ENCODE assay signal across 37 cellular contexts in the genomic region with DNA sequence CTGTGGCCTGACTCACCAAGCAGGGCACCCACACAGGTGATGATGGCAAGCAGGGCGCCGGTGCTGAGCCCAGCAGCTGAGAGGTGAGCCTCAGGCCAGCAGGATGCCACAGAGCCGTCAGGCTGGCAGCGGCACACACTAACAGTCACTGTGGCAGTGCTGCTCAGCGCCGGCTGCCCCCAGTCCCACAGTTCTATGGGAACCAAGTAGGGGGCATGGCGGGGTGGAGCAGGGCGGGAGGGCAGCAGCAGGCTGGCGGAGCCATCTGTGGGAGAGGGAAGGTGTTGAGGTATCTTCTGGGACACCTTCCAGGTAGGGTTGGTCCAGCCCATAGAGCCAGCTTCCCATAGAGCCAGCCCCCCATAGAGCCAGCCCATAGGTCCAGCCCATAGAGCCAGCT. TPM values are rescaled to one million over a fixed set of nuclear protein-coding genes. Genes with fewer than 3 reads are reported as not detected.
"Had no signal": no experiment of that assay in that cellular context is flagged by ENCODE, and none has a peak within 500 bp of the region (broad histone marks: within the 10 kb centered on the region; RNA-seq: fewer than 3 reads in every experiment).

No MANE protein-coding gene starts in this region.

- H3K4me3 ChIP-seq: adrenal gland, body of pancreas, breast epithelium had no signal

- FAIRE-seq: astrocyte, TTC549 had no signal

- H3K36me3 ChIP-seq: adrenal gland, brain microvascular endothelial cell, breast epithelium had no signal

- H3K4me1 ChIP-seq: adrenal gland, breast epithelium had no signal

- DNase-seq: activated B cell treated with CpG ODN at 0.5 μM for 24 hours; activated CD4-positive, alpha-beta memory T cell treated with anti-CD3 and anti-CD28 coated beads for 36 hours; activated CD4-positive, alpha-beta T cell treated with anti-CD3 and anti-CD28 coated beads for 4 hours; activated CD4-positive, alpha-beta T cell treated with anti-CD3 and anti-CD28 coated beads, Interleukin-2, amount 10 ng/mL, durations not matched to agents 24 days and 14 days; activated CD4-positive, alpha-beta T cell treated with anti-CD3 and anti-CD28 coated beads, Interleukin-2, amount 50 U/mL, for 1 hour; activated CD4-positive, alpha-beta T cell treated with anti-CD3 and anti-CD28 coated beads, Interleukin-2, amount 50 U/mL, for 4 hours; activated CD4-positive, CD25-positive, alpha-beta regulatory T cell treated with anti-CD3 and anti-CD28 coated beads, Interleukin-2, amount 50 U/mL, for 72 hours; activated CD8-positive, alpha-beta memory T cell treated with anti-CD3 and anti-CD28 coated beads, Interleukin-2, amount 50 U/mL, for 4 hours; activated CD8-positive, alpha-beta T cell treated with anti-CD3 and anti-CD28 coated beads for 36 hours; activated effector memory CD4-positive, alpha-beta T cell treated with anti-CD3 and anti-CD28 coated beads, Interleukin-2, amount 50 U/mL, for 16 hours; activated gamma-delta T cell treated with Interleukin-2 at 50 U/mL for 16 hours; activated naive CD4-positive, alpha-beta T cell; activated naive CD4-positive, alpha-beta T cell treated with anti-CD3 and anti-CD28 coated beads for 36 hours; activated naive CD4-positive, alpha-beta T cell treated with anti-CD3 and anti-CD28 coated beads, Interleukin-2, amount 50 U/mL, for 16 hours; activated naive CD8-positive, alpha-beta T cell treated with anti-CD3 and anti-CD28 coated beads for 36 hours; activated T-cell treated with anti-CD3 and anti-CD28 coated beads for 4 hours; activated T-cell treated with anti-CD3 and anti-CD28 coated beads, Interleukin-2, amount 50 U/mL, for 1 hour; activated T-cell treated with anti-CD3 and anti-CD28 coated beads, Interleukin-2, amount 50 U/mL, for 4 hours; activated T-cell treated with anti-CD3 and anti-CD28 coated beads, Interleukin-2, amount 50 U/mL, for 72 hours; adrenal gland; amniotic stem cell; body of pancreas; brain microvascular endothelial cell; central memory CD4-positive, alpha-beta T cell; T-helper 1 cell; T-helper 2 cell; T-helper 9 cell had no signal

- ATAC-seq: activated CD8-positive, alpha-beta T cell treated with anti-CD3 and anti-CD28 coated beads for 36 hours; activated naive CD4-positive, alpha-beta T cell treated with anti-CD3 and anti-CD28 coated beads, Interleukin-2, amount 50 U/mL, for 72 hours; activated T-cell treated with anti-CD3 and anti-CD28 coated beads, Interleukin-2, amount 50 U/mL, for 4 hours; activated T-cell treated with anti-CD3 and anti-CD28 coated beads, Interleukin-2, amount 50 U/mL, for 72 hours; activated T-helper 17 cell treated with anti-CD3 and anti-CD28 coated beads, Interleukin-2, amount 50 U/mL, for 72 hours; body of pancreas had no signal

- H3K9me3 ChIP-seq: adrenal gland, body of pancreas, breast epithelium had no signal

- H3K27me3 ChIP-seq: adrenal gland, body of pancreas, brain microvascular endothelial cell, breast epithelium had no signal

- H3K27ac ChIP-seq: adrenal gland, body of pancreas, brain microvascular endothelial cell, breast epithelium, VCaP had no signal

RNA-seq across cellular contexts. Expression of a gene that starts 7.0 kb away (rescaled TPM):
- total RNA-seq: activated B cell treated with CpG ODN at 0.5 μM for 24 hours; activated CD4-positive, alpha-beta memory T cell treated with anti-CD3 and anti-CD28 coated beads for 36 hours; activated CD4-positive, alpha-beta T cell treated with anti-CD3 and anti-CD28 coated beads, Interleukin-2, amount 10 ng/mL, durations not matched to agents 24 days and 14 days; activated CD8-positive, alpha-beta memory T cell treated with anti-CD3 and anti-CD28 coated beads for 36 hours; activated CD8-positive, alpha-beta T cell treated with anti-CD3 and anti-CD28 coated beads for 36 hours; activated naive CD4-positive, alpha-beta T cell treated with anti-CD3 and anti-CD28 coated beads for 36 hours; activated naive CD4-positive, alpha-beta T cell treated with anti-CD3 and anti-CD28 coated beads, Interleukin-2, amount 50 U/mL, for 72 hours; activated naive CD8-positive, alpha-beta T cell treated with anti-CD3 and anti-CD28 coated beads for 36 hours; activated T-cell treated with anti-CD3 and anti-CD28 coated beads, Interleukin-2, amount 50 U/mL, for 4 hours; activated T-cell treated with anti-CD3 and anti-CD28 coated beads, Interleukin-2, amount 50 U/mL, for 72 hours; activated T-helper 1 cell treated with anti-CD3 and anti-CD28 coated beads, Interleukin-12 subunit alpha, Interleukin-12 subunit beta, Interleukin-2, Interleukin-4 antibody, amounts not matched to agents 30 ng/mL and 10 ng/mL and 1 ng/mL, durations not matched to agents 14 hours and 24 hours and 36 hours; activated T-helper 17 cell treated with anti-CD3 and anti-CD28 coated beads, Interleukin-2, amount 50 U/mL, for 72 hours; adrenal gland; aorta; astrocyte; body of pancreas; breast epithelium; cardiac septum had no signal
- polyA plus RNA-seq: adrenal gland, aorta had no signal
